ENCODE assay signal across 1 cellular context in genomic region chr5:173498871-173499470, GRCh38.
TF ChIP-seq lines count a peak whose summit lies in the region.

No MANE protein-coding gene starts in this region.

TF ChIP-seq in HepG2, 621 proteins besides CTCF, POLR2A, EP300 and RAD21 (continued from another document and continues in another):
- TF ChIP-seq ZBTB4 (CRISPR knock-in tag; IDR thresholded peaks at IDR 0.05; ENCODE audit: borderline replicate concordance), result peak; percentile 44; the same call in 1 of the 2 replicates
- no peak for TF ChIP-seq ZBED4 (CRISPR knock-in tag; IDR thresholded peaks at IDR 0.05; ENCODE audit: borderline replicate concordance)
- TF ChIP-seq MYC (CRISPR knock-in tag; IDR thresholded peaks at IDR 0.05; ENCODE audit: borderline replicate concordance), result no peak
- no peak for TF ChIP-seq ZNF407 (CRISPR knock-in tag; IDR thresholded peaks at IDR 0.05; ENCODE audit: not compliant biosample characterization)
- 0 out of 2 replicates have a peak, but pooled peaks have one; percentile 14 for TF ChIP-seq ZNF574 (CRISPR knock-in tag; IDR thresholded peaks at IDR 0.05)
- TF ChIP-seq MED1 (CRISPR knock-in tag; IDR thresholded peaks at IDR 0.05), result peak; percentile 30; the same call in 1 of the 2 replicates
- TF ChIP-seq HOXA5 (CRISPR knock-in tag; IDR thresholded peaks at IDR 0.05), result no peak
- no peak for TF ChIP-seq ZNF460 (CRISPR knock-in tag; IDR thresholded peaks at IDR 0.05; ENCODE audit: borderline replicate concordance)
- no peak for TF ChIP-seq BCL6 (CRISPR knock-in tag; IDR thresholded peaks at IDR 0.05)
- TF ChIP-seq TGIF2 (CRISPR knock-in tag; IDR thresholded peaks at IDR 0.05), result no peak
- no peak for TF ChIP-seq BORCS8-MEF2B (CRISPR knock-in tag; IDR thresholded peaks at IDR 0.05)
- TF ChIP-seq JARID2 (CRISPR knock-in tag; IDR thresholded peaks at IDR 0.05; ENCODE audit: insufficient replicate concordance), result no peak
- TF ChIP-seq ELF3 (CRISPR knock-in tag; IDR thresholded peaks at IDR 0.05), result no peak
- TF ChIP-seq TARDBP (CRISPR knock-in tag; IDR thresholded peaks at IDR 0.05), result no peak
- TF ChIP-seq AKNA (CRISPR knock-in tag; IDR thresholded peaks at IDR 0.05; ENCODE audit: borderline replicate concordance), result no peak
- TF ChIP-seq ZNF510 (CRISPR knock-in tag; IDR thresholded peaks at IDR 0.05; ENCODE audit: low read depth), result no peak
- TF ChIP-seq ZNF564 (CRISPR knock-in tag; IDR thresholded peaks at IDR 0.05), result no peak; the same call in 1 of the 2 replicates
- no peak for TF ChIP-seq MXD4 (CRISPR knock-in tag; IDR thresholded peaks at IDR 0.05)
- TF ChIP-seq SIX1 (CRISPR knock-in tag; IDR thresholded peaks at IDR 0.05; ENCODE audit: borderline replicate concordance), result no peak
- no peak for TF ChIP-seq HDAC6 (IDR thresholded peaks at IDR 0.05; ENCODE audit: low read depth, low read length)
- TF ChIP-seq ZNF441 (CRISPR knock-in tag; IDR thresholded peaks at IDR 0.05; ENCODE audit: borderline replicate concordance), result no peak
- TF ChIP-seq ATF3 (CRISPR knock-in tag; IDR thresholded peaks at IDR 0.05), result peak; percentile 80
- no peak for TF ChIP-seq MAZ (IDR thresholded peaks at IDR 0.05; ENCODE audit: borderline replicate concordance, low read depth, low read length)
- no peak for TF ChIP-seq MAZ (CRISPR knock-in tag; IDR thresholded peaks at IDR 0.05; ENCODE audit: low read depth)
- TF ChIP-seq ZNF44 (CRISPR knock-in tag; IDR thresholded peaks at IDR 0.05), result no peak
- 0 out of 2 replicates have a peak, but pooled peaks have one; percentile 48 for TF ChIP-seq SMAD1 (CRISPR knock-in tag; IDR thresholded peaks at IDR 0.05; ENCODE audit: borderline replicate concordance, low read depth)
- TF ChIP-seq HNRNPH1 (optimal IDR thresholded peaks at IDR 0.05; ENCODE audit: low read depth, low read length), result no peak
- TF ChIP-seq GRHL1 (CRISPR knock-in tag; conservative IDR thresholded peaks at IDR 0.05), result no peak
- TF ChIP-seq ZNF674 (CRISPR knock-in tag; IDR thresholded peaks at IDR 0.05; ENCODE audit: low read depth), result no peak
- TF ChIP-seq TEAD3 (CRISPR knock-in tag; optimal IDR thresholded peaks at IDR 0.05; ENCODE audit: borderline replicate concordance), result peak; percentile 59
